Comparison of ENCODE assay signal across 9 cellular contexts in the genomic region with DNA sequence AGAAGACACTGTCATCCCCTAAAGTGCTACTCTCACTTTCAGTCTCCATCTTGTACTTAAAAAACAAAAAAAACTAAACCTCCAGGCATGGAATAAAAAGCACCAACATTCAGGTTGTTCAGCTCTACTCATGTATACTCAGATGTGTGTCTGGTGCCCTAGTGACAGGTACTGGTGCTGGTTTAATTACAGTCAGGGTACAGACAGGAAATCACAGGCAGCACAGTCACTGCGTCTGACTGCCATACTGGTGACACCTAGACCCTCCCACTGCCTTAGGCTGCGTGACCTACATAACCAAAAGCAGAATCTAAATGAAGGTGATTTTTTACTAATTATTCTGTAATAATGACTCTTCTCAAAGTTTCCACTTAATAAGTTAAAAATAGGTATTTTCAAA. TPM values are rescaled to one million over a fixed set of nuclear protein-coding genes. Genes with fewer than 3 reads are reported as not detected.
DNase-seq lines count a peak whose midpoint lies in the region; ATAC-seq and TF ChIP-seq lines count a peak whose summit lies in the region.
"Had no signal": no experiment of that assay in that cellular context is flagged by ENCODE, and none has a peak within 500 bp of the region (broad histone marks: within the 10 kb centered on the region; RNA-seq: fewer than 3 reads in every experiment).

Gene ARHGAP32, minus strand, starts transcription at position 176 of the 400 bp plus-strand sequence. Its CDS starts 127 bp downstream, at position 49.

- TF ChIP-seq POLR2A in uterus (IDR thresholded peaks at IDR 0.05): no peak

- no peaks in the 10 kb centered on the region for H3K36me3 ChIP-seq in colonic mucosa
- H3K36me3 ChIP-seq in uterus: no peaks in the 10 kb centered on the region
- H3K36me3 ChIP-seq: BE2C had no signal

- DNase-seq in activated naive CD4-positive, alpha-beta T cell treated with anti-CD3 and anti-CD28 coated beads, Interleukin-2, amount 50 U/mL, for 72 hours (ENCODE audit: low spot score in 2 of 2): no peak
- no peak for DNase-seq in activated naive CD4-positive, alpha-beta T cell treated with anti-CD3 and anti-CD28 coated beads, Interleukin-2, amount 50 U/mL, for 16 hours
- DNase-seq in colonic mucosa (peak; percentile 33), mucosa of gallbladder (ENCODE audit: low spot score) (no peak), uterus (no peak), ecto neural progenitor cell (ENCODE audit: low spot score) (no peak), activated gamma-delta T cell treated with Interleukin-2 at 50 U/mL for 16 hours (no peak)
- DNase-seq: BE2C had no signal

- H3K36me3 Mint-ChIP-seq in activated naive CD4-positive, alpha-beta T cell treated with anti-CD3 and anti-CD28 coated beads, Interleukin-2, amount 50 U/mL, for 72 hours: no peaks in the 10 kb centered on the region

- H3K4me1 ChIP-seq in colonic mucosa (no peaks in the 10 kb centered on the region), uterus (no peaks in the 10 kb centered on the region)
- H3K4me1 ChIP-seq: BE2C had no signal

- no peak within 1 kb of the TSS for H3K4me3 ChIP-seq in colonic mucosa
- no peak within 1 kb of the TSS for H3K4me3 ChIP-seq in uterus

- TF ChIP-seq CTCF in colonic mucosa (IDR thresholded peaks at IDR 0.05) (no peak), uterus (IDR thresholded peaks at IDR 0.05) (no peak)

- H3K9me3 ChIP-seq in colonic mucosa (no peaks in the 10 kb centered on the region), uterus (no peaks in the 10 kb centered on the region)
- H3K9me3 ChIP-seq: BE2C had no signal

- H3K27me3 ChIP-seq in colonic mucosa (no peaks in the 10 kb centered on the region), uterus (no peaks in the 10 kb centered on the region)
- H3K27me3 ChIP-seq: BE2C had no signal

- no peak within 1 kb of the TSS for H3K9ac ChIP-seq in colonic mucosa (ENCODE audit: low read depth in 2 of 2, low read length in 2 of 2)

- intact Hi-C loops in colonic mucosa (cut with DNase I) (no loop called here), uterus (cut with DNase I; ENCODE audit: low total_unique reads) (no loop called here)

- no peak within 1 kb of the TSS for H3K27ac Mint-ChIP-seq in activated naive CD4-positive, alpha-beta T cell treated with anti-CD3 and anti-CD28 coated beads, Interleukin-2, amount 50 U/mL, for 72 hours

- ATAC-seq in activated naive CD4-positive, alpha-beta T cell treated with anti-CD3 and anti-CD28 coated beads, Interleukin-2, amount 50 U/mL, for 72 hours: peak; percentile 69 to 78
- no peak for ATAC-seq in GM18519 (IDR thresholded peaks at IDR 0.05; ENCODE audit: low FRiP score, unreplicated experiment)

- peaks cover 0 to 1% of the 10 kb centered on the region in 2 donors for H3K9me3 Mint-ChIP-seq in activated naive CD4-positive, alpha-beta T cell treated with anti-CD3 and anti-CD28 coated beads, Interleukin-2, amount 50 U/mL, for 72 hours

- H3K27ac ChIP-seq in colonic mucosa (peak within 1 kb of the TSS; percentile 15), uterus (no peak within 1 kb of the TSS)

RNA-seq across cellular contexts. Expression of gene ARHGAP32, which starts in this region (rescaled TPM):
- total RNA-seq in activated naive CD4-positive, alpha-beta T cell treated with anti-CD3 and anti-CD28 coated beads, Interleukin-2, amount 50 U/mL, for 72 hours: 10 to 100 TPM in 1 of 2 donors, 1 to 10 TPM in 1; 9.7 to 13.4 TPM
- total RNA-seq in colonic mucosa (10 to 100 TPM; 52.6 to 65.7 TPM), mucosa of gallbladder (41.5 TPM), uterus (10 to 100 TPM in 3 of 4 donors, 1 to 10 TPM in 1; 10.0 to 53.7 (median 34.1) TPM)
